ENCODE assay signal across 1 cellular context in genomic region chr7:93148135-93148534, GRCh38.
A peak's percentile ranks its signal among the peaks of the same experiment; 100 is the strongest.
TF ChIP-seq lines count a peak whose summit lies in the region.

Gene SAMD9L (minus strand): TSS chr7:93148385. CDS start chr7:93135971, 12,414 bp downstream.

TF ChIP-seq in GM12878, 131 proteins besides CTCF, POLR2A, EP300 and RAD21 (continued from another document):
- TF ChIP-seq ZNF687 (IDR thresholded peaks at IDR 0.05) (no peak), EGR1 (IDR thresholded peaks at IDR 0.05; ENCODE audit: borderline replicate concordance in 1 of 2, low read depth in 2 of 2, low read length in 2 of 2) (no peak), JUND (IDR thresholded peaks at IDR 0.05; ENCODE audit: low read depth, low read length) (no peak), ELK1 (IDR thresholded peaks at IDR 0.05; ENCODE audit: low read depth, low read length) (no peak), HDAC2 (IDR thresholded peaks at IDR 0.05) (no peak), STAT1 (conservative IDR thresholded peaks at IDR 0.05) (no peak), JUNB (IDR thresholded peaks at IDR 0.05) (0 out of 2 replicates have a peak, but pooled peaks have one; percentile 2), NFYA (IDR thresholded peaks at IDR 0.05; ENCODE audit: borderline replicate concordance, low read depth, low read length) (no peak)
